26 cellular contexts compared by ENCODE assay signal in genomic region chr19:32879741-32880140, GRCh38. TPM values are rescaled to one million over a fixed set of nuclear protein-coding genes. Genes with fewer than 3 reads are reported as not detected.
DNase-seq lines count a peak whose midpoint lies in the region; ATAC-seq, FAIRE-seq and TF ChIP-seq lines count a peak whose summit lies in the region.
"Had no signal": no experiment of that assay in that cellular context is flagged by ENCODE, and none has a peak within 500 bp of the region (broad histone marks: within the 10 kb centered on the region; RNA-seq: fewer than 3 reads in every experiment).

No MANE protein-coding gene starts in this region.

- no peak for TF ChIP-seq POLR2A in spleen (IDR thresholded peaks at IDR 0.05)

- H3K9me3 ChIP-seq in spleen, result no peaks in the 10 kb centered on the region
- no peaks in the 10 kb centered on the region for H3K9me3 ChIP-seq in pancreas
- H3K9me3 ChIP-seq: BE2C, HAP-1, MG63 had no signal

- no peak overlapping the region for H3K27ac ChIP-seq in spleen
- H3K27ac ChIP-seq in pancreas, result no peak overlapping the region
- H3K27ac ChIP-seq: GM23248, RWPE1 had no signal

- ATAC-seq in Right ventricle myocardium superior (ENCODE audit: poor library complexity) (no peak), left lobe of liver (no peak), GM21423 (IDR thresholded peaks at IDR 0.05; ENCODE audit: unreplicated experiment) (no peak), pancreas (no peak)

- H3K4me3 ChIP-seq in spleen, result no peak overlapping the region
- H3K4me3 ChIP-seq in pancreas, result no peak overlapping the region
- H3K4me3 ChIP-seq: GM23248, HAP-1, MG63 had no signal

- intact Hi-C loops in cardiac septum (cut with DNase I), result no loop called here
- intact Hi-C loops in Right ventricle myocardium superior (cut with DNase I), result no loop called here
- intact Hi-C loops in spleen (cut with DNase I; ENCODE audit: low total_unique reads), result no loop called here
- intact Hi-C loops in pancreas (cut with DNase I), result no loop called here

- H3K36me3 ChIP-seq in spleen (peaks cover 0 to 52% (median 8%) of the 10 kb centered on the region in 6 donors), pancreas (no peaks in the 10 kb centered on the region)
- H3K36me3 ChIP-seq: BE2C, HAP-1, MG63 had no signal

- TF ChIP-seq CTCF in spleen (IDR thresholded peaks at IDR 0.05 in 8 of 11, conservative IDR thresholded peaks at IDR 0.05 in 3 of 11), result no peak
- no peak for TF ChIP-seq CTCF in pancreas (IDR thresholded peaks at IDR 0.05)

- H3K27me3 ChIP-seq in spleen (replicated peaks in 1 of 7) (no peaks in the 10 kb centered on the region), pancreas (no peaks in the 10 kb centered on the region)
- H3K27me3 ChIP-seq: BE2C, MG63 had no signal

- DNase-seq in cardiac septum (ENCODE audit: low spot score) (peak; percentile 38), Right ventricle myocardium superior (no peak), left lobe of liver (ENCODE audit: low spot score) (peak; percentile 35), spleen (peak; percentile 50), NCI-H82 treated with DMSO at 0.1 percent for 48 hours (lab: John Stamatoyannopoulos, UW; ENCODE audit: unreplicated experiment) (no peak), pancreas (no peak)
- DNase-seq: 8988T; ACHN; BE2C; Calu3; CD8-positive, alpha-beta memory T cell; DMS79 treated with DMSO at 0.1 percent for 48 hours; GF-D8; GM23248; KG1; MG63; NCI-H2029; NCI-H446 treated with DMSO at 0.1 percent for 48 hours; NCI-H526; NCI-H82; SHP77 treated with DMSO at 0.1 percent for 48 hours had no signal

- no peaks in the 10 kb centered on the region for H3K4me1 ChIP-seq in spleen
- H3K4me1 ChIP-seq in pancreas, result no peaks in the 10 kb centered on the region
- H3K4me1 ChIP-seq: BE2C, HAP-1 had no signal

- WGBS in spleen, 5 donors, result 84 to 93% (median 88%) methylated on average over 8 of the region's 8 CpGs
- 87 to 96% methylated on average over 8 of the region's 8 CpGs for WGBS in pancreas, 2 donors

- no peak for FAIRE-seq in pancreas (lab: Jason Lieb, UNC)
- FAIRE-seq: GM12891 had no signal

RNA-seq across cellular contexts. Expression of gene SLC7A9, which starts 10.2 kb away (rescaled TPM):
- not detected for total RNA-seq in cardiac septum
- total RNA-seq in Right ventricle myocardium superior, result not detected
- 11.4 TPM for total RNA-seq in left lobe of liver
- total RNA-seq in spleen, result 1 to 10 TPM in 1 of 7 donors, under 1 TPM in 2, not detected in 4; 0.13 to 1.1 (median 0.52) TPM
- polyA plus RNA-seq in spleen, result under 1 TPM; 0.19 to 0.44 (median 0.43) TPM
- under 1 TPM in 3 of 6 donors, not detected in 3; 0.08 to 0.44 (median 0.28) TPM for total RNA-seq in pancreas
- 1 to 10 TPM in 1 of 2 donors, under 1 TPM in 1; 0.27 to 1.1 TPM for polyA plus RNA-seq in pancreas
- total RNA-seq: GM23248 had no signal
- polyA plus RNA-seq: CD14-positive monocyte; CD8-positive, alpha-beta memory T cell; GM23248 had no signal

Comparison
In these comparisons a context has a peak if more than half of its experiments do, and no peak if none do; other contexts are left out.
1. DNase-seq: peak in cardiac septum (single experiment), left lobe of liver (single experiment) and spleen (single experiment); none in Right ventricle myocardium superior (single experiment), NCI-H82 treated with DMSO at 0.1 percent for 48 hours (single experiment) and pancreas (0 of 6).